In the genomic region with DNA sequence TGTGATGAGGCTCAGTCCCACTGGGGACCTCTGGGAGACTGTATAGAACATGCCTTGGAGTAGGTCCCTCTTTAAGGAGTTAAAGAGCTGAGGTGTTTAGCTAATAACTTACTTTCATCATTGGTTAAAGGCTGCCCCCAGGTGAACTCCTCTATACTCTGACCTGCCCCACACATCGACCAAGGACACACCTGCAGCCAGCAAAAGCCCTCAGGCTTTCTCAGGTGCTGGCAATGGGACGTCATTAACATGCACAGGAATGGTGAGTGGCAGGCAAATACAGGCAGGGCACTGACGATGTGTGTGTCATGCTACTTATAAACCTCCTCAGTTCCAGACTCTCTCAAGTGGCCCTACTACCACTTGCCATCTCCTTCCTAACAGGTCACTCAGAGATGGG, we compare ENCODE assay signal across 15 cellular contexts.
DNase-seq lines count a peak whose midpoint lies in the region; ATAC-seq and TF ChIP-seq lines count a peak whose summit lies in the region.
"Had no signal": no experiment of that assay in that cellular context is flagged by ENCODE, and none has a peak within 500 bp of the region (broad histone marks: within the 10 kb centered on the region; RNA-seq: fewer than 3 reads in every experiment).

No MANE protein-coding gene starts in this region.

- H3K4me1 Mint-ChIP-seq in H9 (no peaks in the 10 kb centered on the region; a peak in 1 of 4 replicates), activated B cell treated with CpG ODN at 0.5 μM for 24 hours (peaks cover 22% of the 10 kb centered on the region), memory B cell (peaks cover 9% of the 10 kb centered on the region)
- H3K4me1 Mint-ChIP-seq: CD8-positive, alpha-beta memory T cell had no signal

- DNase-seq in H9 (peak; percentile 39), activated B cell treated with CpG ODN at 0.5 μM for 24 hours (no peak), memory B cell (ENCODE audit: low spot score in 2 of 2) (no peak), upper lobe of left lung (peak in 1 of 2 donors; percentile 60), Right ventricle myocardium inferior (ENCODE audit: missing footprints) (no peak)
- no peak for DNase-seq in activated CD4-positive, alpha-beta T cell treated with anti-CD3 and anti-CD28 coated beads, Interleukin-2, amount 50 U/mL, for 48 hours
- DNase-seq in stimulated activated CD4-positive, alpha-beta T cell treated with anti-CD3 and anti-CD28 coated beads, Interleukin-12 subunit alpha, Interleukin-12 subunit beta, amount 100 ng/mL, for 4 hours: no peak
- DNase-seq: CD8-positive, alpha-beta memory T cell; GF-D8; HCEC 1CT; NCI-H1417; NCI-H187 treated with DMSO at 0.1 percent for 48 hours; PC-3 had no signal

- no peak overlapping the region for H3K56ac ChIP-seq in H9 (ENCODE audit: insufficient read length, low read depth, low read length)

- H3K36me3 Mint-ChIP-seq in H9 (ENCODE audit: insufficient read depth in 1 of 3, low read depth in 3 of 3) (no peaks in the 10 kb centered on the region; a peak in 1 of 7 replicates), activated B cell treated with CpG ODN at 0.5 μM for 24 hours (ENCODE audit: low read depth) (no peaks in the 10 kb centered on the region), memory B cell (no peaks in the 10 kb centered on the region)
- H3K36me3 Mint-ChIP-seq: CD8-positive, alpha-beta memory T cell had no signal

- no peak overlapping the region for H4K8ac ChIP-seq in H9 (replicated peaks; ENCODE audit: insufficient read length, low read depth, low read length)

- no peaks in the 10 kb centered on the region for H4K20me1 ChIP-seq in H9 (ENCODE audit: control insufficient read depth, insufficient read depth, insufficient read length)

- no peak overlapping the region for H3K4me3 ChIP-seq in upper lobe of left lung

- no peak overlapping the region for H2BK20ac ChIP-seq in H9 (ENCODE audit: low read depth, low read length, poor library complexity, severe bottlenecking)

- WGBS in H9 (ENCODE audit: extremely low coverage, insufficient read length, low lambda C conversion rate): no CpG with 5 or more reads among the region's 3 CpGs
- WGBS in upper lobe of left lung, 2 donors: 49 to 58% methylated on average over 3 of the region's 3 CpGs

- ATAC-seq in activated B cell treated with CpG ODN at 0.5 μM for 24 hours (ENCODE audit: low read depth) (peak; percentile 25), memory B cell (ENCODE audit: low read depth) (peak; percentile 21), upper lobe of left lung (ENCODE audit: low FRiP score in 2 of 2) (peak; percentile 3 to 89), Right ventricle myocardium inferior (no peak)
- ATAC-seq: PC-3 had no signal

- H2AK5ac ChIP-seq in H9 (ENCODE audit: insufficient read length, low read length): no peak overlapping the region

- no peaks in the 10 kb centered on the region for H3K36me3 ChIP-seq in upper lobe of left lung

- H3K27me3 Mint-ChIP-seq in H9 (ENCODE audit: low read depth) (no peaks in the 10 kb centered on the region), activated B cell treated with CpG ODN at 0.5 μM for 24 hours (no peaks in the 10 kb centered on the region), memory B cell (no peaks in the 10 kb centered on the region)
- H3K27me3 Mint-ChIP-seq: CD8-positive, alpha-beta memory T cell; IgD-negative memory B cell had no signal

- no peak overlapping the region for H2BK12ac ChIP-seq in H9 (ENCODE audit: insufficient read length, low read depth, low read length)

- no peak overlapping the region for H3T11ph ChIP-seq in H9 (ENCODE audit: low read length)

- H2BK15ac ChIP-seq in H9 (ENCODE audit: low read depth, low read length): no peak overlapping the region

- TF ChIP-seq EP300 in upper lobe of left lung (IDR thresholded peaks at IDR 0.05): no peak

- H3K4me1 ChIP-seq in H9 (ENCODE audit: insufficient read depth, low read length) (no peaks in the 10 kb centered on the region), upper lobe of left lung (no peaks in the 10 kb centered on the region)

- H2AFZ ChIP-seq in H9 (ENCODE audit: low read length): no peak overlapping the region

- no peak overlapping the region for H4K5ac ChIP-seq in H9 (ENCODE audit: insufficient read length, low read depth, low read length)

- H3K79me2 ChIP-seq in H9 (ENCODE audit: insufficient read depth, low read length): no peaks in the 10 kb centered on the region

- TF ChIP-seq CTCF in H9 (conservative IDR thresholded peaks at IDR 0.05) (no peak), activated B cell treated with CpG ODN at 0.5 μM for 24 hours (IDR thresholded peaks at IDR 0.05) (no peak), upper lobe of left lung (IDR thresholded peaks at IDR 0.05) (no peak)

- H3K27ac Mint-ChIP-seq in H9 (no peak overlapping the region), activated B cell treated with CpG ODN at 0.5 μM for 24 hours (peak overlapping the region; percentile 18), memory B cell (peak overlapping the region; percentile 32)
- H3K27ac Mint-ChIP-seq: CD8-positive, alpha-beta memory T cell had no signal

- H3K27me3 ChIP-seq in H9 (ENCODE audit: insufficient read depth, low read length) (no peaks in the 10 kb centered on the region), upper lobe of left lung (no peaks in the 10 kb centered on the region)

- no peak overlapping the region for H3K4me2 ChIP-seq in H9 (ENCODE audit: insufficient read depth, insufficient read length, low read length)

- H3K23ac ChIP-seq in H9 (ENCODE audit: insufficient read length, low read depth, low read length): no peak overlapping the region

- no peak overlapping the region for H3K18ac ChIP-seq in H9 (ENCODE audit: insufficient read length, low read depth, low read length)

- H3K9ac ChIP-seq in H9 (ENCODE audit: extremely low read depth, insufficient read length, low read length): no peak overlapping the region

- H3K23me2 ChIP-seq in H9 (ENCODE audit: insufficient read length, low read depth, low read length, poor library complexity, severe bottlenecking): no peaks in the 10 kb centered on the region

- POLR2A ChIA-PET in activated B cell treated with CpG ODN at 0.5 μM for 24 hours (lab: Charles Lee): interaction anchor here (0.6 to 0.8 kb wide), 4 partner anchors 15 to 180 kb away, joined by 3 to 4 read pairs (median 4); no protein-coding TSS in a partner anchor

- no peak overlapping the region for H4K91ac ChIP-seq in H9 (ENCODE audit: insufficient read length, low read depth, low read length)

- no peak for TF ChIP-seq POLR2A in upper lobe of left lung (IDR thresholded peaks at IDR 0.05)

- H3K27ac ChIP-seq in H9 (ENCODE audit: insufficient read length, low read depth, low read length): no peak overlapping the region
- no peak overlapping the region for H3K27ac ChIP-seq in upper lobe of left lung
- H3K27ac ChIP-seq: RWPE1 had no signal

- intact Hi-C loops in activated B cell treated with CpG ODN at 0.5 μM for 24 hours (cut with micrococcal nuclease): no loop called here
- intact Hi-C loops in Right ventricle myocardium inferior (cut with DNase I): no loop called here

- H3K4me3 Mint-ChIP-seq in H9 (no peak overlapping the region), activated B cell treated with CpG ODN at 0.5 μM for 24 hours (no peak overlapping the region), memory B cell (no peak overlapping the region)
- H3K4me3 Mint-ChIP-seq: CD8-positive, alpha-beta memory T cell; IgD-negative memory B cell had no signal

- H2BK120ac ChIP-seq in H9 (ENCODE audit: low read depth, low read length, poor library complexity, severe bottlenecking): no peak overlapping the region

- no peak overlapping the region for H3K4ac ChIP-seq in H9 (ENCODE audit: low read depth, low read length)

- H3K9me3 Mint-ChIP-seq in H9 (no peaks in the 10 kb centered on the region), activated B cell treated with CpG ODN at 0.5 μM for 24 hours (peaks cover 3% of the 10 kb centered on the region), memory B cell (no peaks in the 10 kb centered on the region)

- CTCF ChIA-PET in activated B cell treated with CpG ODN at 0.5 μM for 24 hours (lab: Charles Lee): interaction anchor here (0.9 to 1.3 kb wide), 3 partner anchors 48 to 497 kb away, joined by 3 to 4 read pairs (median 4); no protein-coding TSS in a partner anchor

- H3K14ac ChIP-seq in H9 (ENCODE audit: insufficient read depth, low read length): no peak overlapping the region

- no peaks in the 10 kb centered on the region for H3K79me1 ChIP-seq in H9 (ENCODE audit: insufficient read depth, low read depth, low read length, poor library complexity, severe bottlenecking)

- H3K9me3 ChIP-seq in H9 (ENCODE audit: control insufficient read depth, low read depth, low read length): no peaks in the 10 kb centered on the region
- no peaks in the 10 kb centered on the region for H3K9me3 ChIP-seq in upper lobe of left lung

- H2BK5ac ChIP-seq in H9 (ENCODE audit: insufficient read length, low read length): no peak overlapping the region

Comparison
In these comparisons a context has a peak if more than half of its experiments do, and no peak if none do; other contexts are left out.
1. H3K27ac Mint-ChIP-seq: peak in activated B cell treated with CpG ODN at 0.5 μM for 24 hours (single experiment) and memory B cell (single experiment); none in H9 (0 of 3).